In the genomic region with DNA sequence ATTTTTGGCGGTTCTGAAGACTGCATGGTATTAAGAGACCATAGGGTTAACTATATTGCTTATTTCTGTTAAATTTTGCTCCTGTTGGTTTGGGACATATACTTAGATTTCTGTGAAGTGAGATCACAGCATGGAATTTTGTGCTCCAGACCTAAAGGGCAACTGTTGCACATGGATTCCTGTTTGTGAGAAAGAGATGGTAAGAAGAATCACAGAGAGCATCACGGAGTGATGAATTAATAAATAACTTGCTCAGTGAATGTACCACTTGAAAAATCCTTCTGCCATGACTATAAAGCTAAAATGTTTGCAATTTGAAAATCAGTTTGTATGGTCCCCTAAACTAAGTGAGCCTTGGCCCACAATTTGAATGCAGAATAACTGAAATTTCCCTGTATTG, we compare ENCODE assay signal across 21 cellular contexts. TPM values are rescaled to one million over a fixed set of nuclear protein-coding genes. Genes with fewer than 3 reads are reported as not detected.
DNase-seq lines count a peak whose midpoint lies in the region; ATAC-seq and TF ChIP-seq lines count a peak whose summit lies in the region.
"Had no signal": no experiment of that assay in that cellular context is flagged by ENCODE, and none has a peak within 500 bp of the region (broad histone marks: within the 10 kb centered on the region; RNA-seq: fewer than 3 reads in every experiment).

No MANE protein-coding gene starts in this region.

- in situ Hi-C loops in ACHN (cut with HindIII; ENCODE audit: low pct_ligation_motif_present, low pct_unique_long_range_greater_than_20kb, low sequenced_read_pairs) = no loop called here

- TF ChIP-seq CTCF in HFFc6 (IDR thresholded peaks at IDR 0.05) = no peak
- no peak for TF ChIP-seq CTCF in right lobe of liver (IDR thresholded peaks at IDR 0.05)

- peaks cover 1% of the 10 kb centered on the region; the same call in 1 of the 2 replicates for H3K27me3 Mint-ChIP-seq in HFFc6 (ENCODE audit: insufficient read depth)
- H3K27me3 Mint-ChIP-seq in activated CD4-positive, alpha-beta memory T cell treated with anti-CD3 and anti-CD28 coated beads for 36 hours = no peaks in the 10 kb centered on the region
- peaks cover 0 to 5% of the 10 kb centered on the region in 2 donors for H3K27me3 Mint-ChIP-seq in natural killer cell treated with Interleukin-12 subunit alpha and Interleukin-12 subunit beta and Interleukin-15 and Interleukin-18, amount 100 ng/mL, for 72 hours
- H3K27me3 Mint-ChIP-seq: B cell had no signal

- no peak for TF ChIP-seq POLR2A in right lobe of liver (IDR thresholded peaks at IDR 0.05)

- no peak overlapping the region for H3K4me3 Mint-ChIP-seq in HFFc6
- H3K4me3 Mint-ChIP-seq in activated CD4-positive, alpha-beta memory T cell treated with anti-CD3 and anti-CD28 coated beads for 36 hours = no peak overlapping the region
- no peak overlapping the region for H3K4me3 Mint-ChIP-seq in natural killer cell treated with Interleukin-12 subunit alpha and Interleukin-12 subunit beta and Interleukin-15 and Interleukin-18, amount 100 ng/mL, for 72 hours
- H3K4me3 Mint-ChIP-seq: B cell, CD14-positive monocyte, H9 had no signal

- CTCF ChIA-PET in activated CD4-positive, alpha-beta memory T cell treated with anti-CD3 and anti-CD28 coated beads for 36 hours (lab: Charles Lee) = no interaction called here

- H3K4me3 ChIP-seq in right lobe of liver = no peak overlapping the region
- H3K4me3 ChIP-seq: MG63 had no signal

- peaks cover 0 to 69% (median 13%) of the 10 kb centered on the region in 4 donors for H3K4me1 ChIP-seq in right lobe of liver

- intact Hi-C loops in right lobe of liver (cut with DNase I) (no loop called here), posterior vena cava (cut with DNase I) (no loop called here)
- intact Hi-C loops in activated CD4-positive, alpha-beta memory T cell treated with anti-CD3 and anti-CD28 coated beads for 36 hours (cut with micrococcal nuclease) = no loop called here

- POLR2A ChIA-PET in activated CD4-positive, alpha-beta memory T cell treated with anti-CD3 and anti-CD28 coated beads for 36 hours (lab: Charles Lee) = no interaction called here

- no peaks in the 10 kb centered on the region for H3K9me3 ChIP-seq in right lobe of liver
- H3K9me3 ChIP-seq: MG63 had no signal

- DNase-seq in ACHN = peak; percentile 83
- DNase-seq in HFFc6 = no peak
- DNase-seq in right lobe of liver = no peak
- no peak for DNase-seq in activated CD4-positive, alpha-beta memory T cell treated with anti-CD3 and anti-CD28 coated beads for 36 hours
- DNase-seq in NOMO-1 treated with DMSO at 0.1 percent for 48 hours (lab: John Stamatoyannopoulos, UW; ENCODE audit: unreplicated experiment) = no peak
- no peak for DNase-seq in natural killer cell treated with Interleukin-12 subunit alpha and Interleukin-12 subunit beta and Interleukin-15 and Interleukin-18, amount 100 ng/mL, for 72 hours (ENCODE audit: low spot score)
- no peak for DNase-seq in posterior vena cava (ENCODE audit: low spot score)
- DNase-seq: H9; Kasumi-1; MG63; NCI-H1092; NCI-H1436; NCI-H187 treated with DMSO at 0.1 percent for 48 hours; NCI-H226; NCI-H510A treated with DMSO at 0.1 percent for 48 hours; NCI-H748 treated with DMSO at 0.1 percent for 48 hours; NK-92 treated with Interleukin-12 subunit alpha and Interleukin-12 subunit beta, amount 100 ng/mL, for 24 hours had no signal

- no peak for ATAC-seq in right lobe of liver
- no peak for ATAC-seq in natural killer cell treated with Interleukin-12 subunit alpha and Interleukin-12 subunit beta and Interleukin-15 and Interleukin-18, amount 100 ng/mL, for 72 hours
- ATAC-seq: Panc1 had no signal

- peaks cover 5% of the 10 kb centered on the region for H3K36me3 Mint-ChIP-seq in HFFc6 (ENCODE audit: low read depth)
- peaks cover 63% of the 10 kb centered on the region for H3K36me3 Mint-ChIP-seq in activated CD4-positive, alpha-beta memory T cell treated with anti-CD3 and anti-CD28 coated beads for 36 hours
- H3K36me3 Mint-ChIP-seq in natural killer cell treated with Interleukin-12 subunit alpha and Interleukin-12 subunit beta and Interleukin-15 and Interleukin-18, amount 100 ng/mL, for 72 hours = peaks cover 17% of the 10 kb centered on the region

- peak overlapping the region; percentile 8; the same call in 1 of the 2 replicates for H3K27ac Mint-ChIP-seq in HFFc6
- no peak overlapping the region for H3K27ac Mint-ChIP-seq in activated CD4-positive, alpha-beta memory T cell treated with anti-CD3 and anti-CD28 coated beads for 36 hours
- no peak overlapping the region for H3K27ac Mint-ChIP-seq in natural killer cell treated with Interleukin-12 subunit alpha and Interleukin-12 subunit beta and Interleukin-15 and Interleukin-18, amount 100 ng/mL, for 72 hours
- H3K27ac Mint-ChIP-seq: B cell, CD14-positive monocyte had no signal

- no peaks in the 10 kb centered on the region for H3K27me3 ChIP-seq in right lobe of liver
- H3K27me3 ChIP-seq: MG63 had no signal

- peaks cover 0 to 24% (median 6%) of the 10 kb centered on the region in 4 donors for H3K36me3 ChIP-seq in right lobe of liver

- H3K9me3 Mint-ChIP-seq in HFFc6 = no peaks in the 10 kb centered on the region
- no peaks in the 10 kb centered on the region for H3K9me3 Mint-ChIP-seq in activated CD4-positive, alpha-beta memory T cell treated with anti-CD3 and anti-CD28 coated beads for 36 hours
- no peaks in the 10 kb centered on the region for H3K9me3 Mint-ChIP-seq in natural killer cell treated with Interleukin-12 subunit alpha and Interleukin-12 subunit beta and Interleukin-15 and Interleukin-18, amount 100 ng/mL, for 72 hours

- WGBS in right lobe of liver (ENCODE audit: insufficient coverage, low coverage, low lambda C conversion rate, missing lambda C conversion rate) = 68% methylated on average over 2 of the region's 2 CpGs

- peak overlapping the region; percentile 8 for H3K27ac ChIP-seq in cingulate gyrus (ENCODE audit: low read depth, low read length)
- H3K27ac ChIP-seq in right lobe of liver = peak overlapping the region in 2 of 3 donors; percentile 12 to 77

- peaks cover 33% of the 10 kb centered on the region for H3K4me1 Mint-ChIP-seq in HFFc6 (ENCODE audit: low read depth)
- H3K4me1 Mint-ChIP-seq in activated CD4-positive, alpha-beta memory T cell treated with anti-CD3 and anti-CD28 coated beads for 36 hours (ENCODE audit: low read depth) = peaks cover 23% of the 10 kb centered on the region
- peaks cover 16 to 17% of the 10 kb centered on the region in 2 donors for H3K4me1 Mint-ChIP-seq in natural killer cell treated with Interleukin-12 subunit alpha and Interleukin-12 subunit beta and Interleukin-15 and Interleukin-18, amount 100 ng/mL, for 72 hours (ENCODE audit: low read depth in 2 of 2)

RNA-seq across cellular contexts. Expression of a gene that starts 4.5 kb away (rescaled TPM):
- 100 to 1,000 TPM in 1 of 6 experiments, 10 to 100 TPM in 5; 56.5 to 102 (median 61.9) TPM for total RNA-seq in HFFc6 (2021; fragmentation: NEBNext Ultra II Directional; extraction: Animal tissue kit (Norgen Biotek cat#: 25700))
- 100 to 1,000 TPM in 2 of 6 experiments, 10 to 100 TPM in 4; 34.2 to 117 (median 89.3) TPM for total RNA-seq in right lobe of liver
- 100 to 1,000 TPM; 132 to 137 TPM for total RNA-seq in activated CD4-positive, alpha-beta memory T cell treated with anti-CD3 and anti-CD28 coated beads for 36 hours
- total RNA-seq in natural killer cell treated with Interleukin-12 subunit alpha and Interleukin-12 subunit beta and Interleukin-15 and Interleukin-18, amount 100 ng/mL, for 72 hours = 10 to 100 TPM; 44.9 to 51.8 TPM
- 10 to 100 TPM in 1 of 2 donors, 1 to 10 TPM in 1; 2.5 to 18.6 TPM for total RNA-seq in posterior vena cava
